In the genomic region with DNA sequence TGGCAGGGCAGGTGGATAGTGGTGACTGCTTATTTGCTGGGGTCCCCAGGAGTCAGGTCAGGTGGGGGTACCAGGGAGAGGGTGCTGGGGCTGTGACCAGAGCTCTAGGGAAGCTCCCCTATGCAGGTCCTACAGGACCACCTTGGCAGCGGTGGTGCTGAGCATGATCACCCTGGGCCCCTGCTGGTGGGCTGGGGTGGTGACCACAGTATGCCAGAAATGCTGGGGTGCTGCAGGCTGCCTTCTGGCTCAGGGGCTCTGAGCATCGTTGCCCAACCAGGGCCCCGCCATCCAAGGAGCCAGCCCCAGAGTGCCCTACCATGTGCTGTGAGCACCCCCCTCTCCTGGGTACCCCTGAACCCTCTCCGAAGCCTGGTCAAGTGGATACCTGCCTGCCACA, we compare ENCODE assay signal across 2 cellular contexts.
TF ChIP-seq lines count a peak whose summit lies in the region.

No MANE protein-coding gene starts in this region.

TF ChIP-seq in HCT116, 20 proteins besides CTCF, POLR2A, EP300 and RAD21:
- TF ChIP-seq, protein P1, sequence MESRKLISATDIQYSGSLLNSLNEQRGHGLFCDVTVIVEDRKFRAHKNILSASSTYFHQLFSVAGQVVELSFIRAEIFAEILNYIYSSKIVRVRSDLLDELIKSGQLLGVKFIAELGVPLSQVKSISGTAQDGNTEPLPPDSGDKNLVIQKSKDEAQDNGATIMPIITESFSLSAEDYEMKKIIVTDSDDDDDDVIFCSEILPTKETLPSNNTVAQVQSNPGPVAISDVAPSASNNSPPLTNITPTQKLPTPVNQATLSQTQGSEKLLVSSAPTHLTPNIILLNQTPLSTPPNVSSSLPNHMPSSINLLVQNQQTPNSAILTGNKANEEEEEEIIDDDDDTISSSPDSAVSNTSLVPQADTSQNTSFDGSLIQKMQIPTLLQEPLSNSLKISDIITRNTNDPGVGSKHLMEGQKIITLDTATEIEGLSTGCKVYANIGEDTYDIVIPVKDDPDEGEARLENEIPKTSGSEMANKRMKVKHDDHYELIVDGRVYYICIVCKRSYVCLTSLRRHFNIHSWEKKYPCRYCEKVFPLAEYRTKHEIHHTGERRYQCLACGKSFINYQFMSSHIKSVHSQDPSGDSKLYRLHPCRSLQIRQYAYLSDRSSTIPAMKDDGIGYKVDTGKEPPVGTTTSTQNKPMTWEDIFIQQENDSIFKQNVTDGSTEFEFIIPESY (IDR thresholded peaks at IDR 0.05; ENCODE audit: extremely low read depth, insufficient replicate concordance, low read length) = no peak
- TF ChIP-seq CEBPB (IDR thresholded peaks at IDR 0.05; ENCODE audit: low read depth) (no peak), TCF7L2 (IDR thresholded peaks at IDR 0.05; ENCODE audit: borderline replicate concordance, extremely low read depth, insufficient read depth, insufficient read length) (no peak), ZFX (IDR thresholded peaks at IDR 0.05) (no peak), ZNF274 (IDR thresholded peaks at IDR 0.05; ENCODE audit: low read depth, low read length) (no peak), SRF (IDR thresholded peaks at IDR 0.05; ENCODE audit: low read depth) (no peak), JUND (IDR thresholded peaks at IDR 0.05) (no peak), EZH2 (IDR thresholded peaks at IDR 0.05) (no peak), EZH2phosphoT487 (IDR thresholded peaks at IDR 0.05; ENCODE audit: borderline replicate concordance) (no peak), ELF1 (IDR thresholded peaks at IDR 0.05; ENCODE audit: borderline replicate concordance, low read depth) (no peak), SIN3A (IDR thresholded peaks at IDR 0.05; ENCODE audit: low read depth) (no peak), POLR2AphosphoS5 (IDR thresholded peaks at IDR 0.05; ENCODE audit: low read depth, low read length) (no peak), YY1 (IDR thresholded peaks at IDR 0.05; ENCODE audit: extremely low read depth, insufficient replicate concordance, low read depth, low read length) (no peak), EGR1 (IDR thresholded peaks at IDR 0.05; ENCODE audit: low read depth) (no peak), SP1 (IDR thresholded peaks at IDR 0.05; ENCODE audit: low read depth) (no peak)
- TF ChIP-seq, protein P2, sequence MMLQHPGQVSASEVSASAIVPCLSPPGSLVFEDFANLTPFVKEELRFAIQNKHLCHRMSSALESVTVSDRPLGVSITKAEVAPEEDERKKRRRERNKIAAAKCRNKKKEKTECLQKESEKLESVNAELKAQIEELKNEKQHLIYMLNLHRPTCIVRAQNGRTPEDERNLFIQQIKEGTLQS (IDR thresholded peaks at IDR 0.05) = no peak
- TF ChIP-seq, protein P3, sequence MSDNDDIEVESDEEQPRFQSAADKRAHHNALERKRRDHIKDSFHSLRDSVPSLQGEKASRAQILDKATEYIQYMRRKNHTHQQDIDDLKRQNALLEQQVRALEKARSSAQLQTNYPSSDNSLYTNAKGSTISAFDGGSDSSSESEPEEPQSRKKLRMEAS (IDR thresholded peaks at IDR 0.05) = no peak

TF ChIP-seq in endothelial cell of umbilical vein, 7 proteins besides CTCF, POLR2A, EP300 and RAD21:
- TF ChIP-seq, protein P3 (IDR thresholded peaks at IDR 0.05; ENCODE audit: insufficient read depth, insufficient read length) = no peak
- TF ChIP-seq EZH2 (IDR thresholded peaks at IDR 0.05; ENCODE audit: borderline replicate concordance, low read depth, low read length, severe bottlenecking) (no peak), FOS (IDR thresholded peaks at IDR 0.05; ENCODE audit: borderline replicate concordance, insufficient read depth, low read length) (no peak), JUN (IDR thresholded peaks at IDR 0.05; ENCODE audit: borderline replicate concordance, insufficient read depth, insufficient read length, low read depth) (no peak), MYC (IDR thresholded peaks at IDR 0.05; ENCODE audit: low read depth, low read length) (no peak), GATA2 (IDR thresholded peaks at IDR 0.05; ENCODE audit: insufficient read depth, insufficient read length, low read depth, low read length) (no peak)
